ENCODE assay signal across 13 cellular contexts in the genomic region with DNA sequence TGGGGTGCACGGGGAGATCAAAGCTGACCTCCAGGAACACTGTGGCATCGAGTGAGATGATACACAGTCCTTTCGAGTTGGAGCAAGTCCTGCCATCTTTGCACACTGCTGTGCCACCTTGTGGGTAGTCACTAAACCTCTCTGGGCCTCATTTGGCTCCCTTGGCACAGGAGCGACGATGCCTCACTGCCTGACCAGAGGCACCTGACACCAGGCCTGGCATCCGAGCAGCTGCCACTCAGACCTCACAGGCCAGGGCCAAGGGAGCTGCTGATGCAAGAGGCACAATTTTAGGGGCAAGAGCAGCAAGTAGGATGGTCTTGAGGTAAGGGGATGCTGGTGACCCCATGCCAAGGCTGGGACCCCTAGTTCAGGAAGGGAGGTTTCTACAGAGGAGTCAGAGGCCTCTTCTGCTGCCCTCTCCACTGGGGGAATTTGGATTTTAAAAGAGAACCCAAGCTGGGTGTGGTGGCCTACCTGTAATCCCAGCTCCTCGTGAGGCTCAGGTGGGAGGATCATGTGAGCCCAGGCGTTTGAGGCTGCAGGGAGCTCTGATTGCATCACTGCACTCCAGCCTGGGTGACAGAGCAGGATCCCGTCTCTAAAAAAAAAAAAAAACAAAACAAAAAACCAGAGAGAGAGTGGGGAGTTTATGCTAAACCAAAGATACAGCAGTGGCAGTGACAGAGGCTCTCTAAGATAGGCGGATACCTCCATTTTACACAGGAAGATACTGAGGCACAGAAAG. TPM values are rescaled to one million over a fixed set of nuclear protein-coding genes. Genes with fewer than 3 reads are reported as not detected.
DNase-seq lines count a peak whose midpoint lies in the region; ATAC-seq, FAIRE-seq and TF ChIP-seq lines count a peak whose summit lies in the region.
"Had no signal": no experiment of that assay in that cellular context is flagged by ENCODE, and none has a peak within 500 bp of the region (broad histone marks: within the 10 kb centered on the region; RNA-seq: fewer than 3 reads in every experiment).

No MANE protein-coding gene starts in this region.

- no peaks in the 10 kb centered on the region for H3K27me3 Mint-ChIP-seq in activated naive CD4-positive, alpha-beta T cell treated with anti-CD3 and anti-CD28 coated beads for 36 hours (ENCODE audit: low read depth)
- peaks cover 7% of the 10 kb centered on the region for H3K27me3 Mint-ChIP-seq in progenitor cell of endocrine pancreas

- FAIRE-seq in bronchial epithelial cell (lab: Jason Lieb, UNC) = no peak
- FAIRE-seq: GM18507 had no signal

- no peak for DNase-seq in activated naive CD4-positive, alpha-beta T cell treated with anti-CD3 and anti-CD28 coated beads for 36 hours
- DNase-seq in activated naive CD4-positive, alpha-beta T cell treated with Interleukin-2 at 50 U/mL for 16 hours = no peak
- DNase-seq in bronchial epithelial cell (ENCODE audit: low read depth) = peak; percentile 76
- peak; percentile 68 for DNase-seq in upper lobe of right lung
- no peak for DNase-seq in NCI-H774 (lab: John Stamatoyannopoulos, UW)
- DNase-seq in progenitor cell of endocrine pancreas (ENCODE audit: low spot score, unreplicated experiment) = no peak
- DNase-seq: NCI-H345 had no signal

- H3K36me3 ChIP-seq in bronchial epithelial cell (ENCODE audit: control insufficient read depth, insufficient read depth, low read length) (peaks cover 10% of the 10 kb centered on the region), mucosa of stomach (ENCODE audit: control insufficient read depth, insufficient read depth, low read length) (no peaks in the 10 kb centered on the region), upper lobe of right lung (no peaks in the 10 kb centered on the region)
- H3K36me3 ChIP-seq: tibial artery had no signal

- ATAC-seq in upper lobe of right lung = no peak
- ATAC-seq in HG02852 (IDR thresholded peaks at IDR 0.05; ENCODE audit: unreplicated experiment) = no peak

- H3K4me1 Mint-ChIP-seq in activated naive CD4-positive, alpha-beta T cell treated with anti-CD3 and anti-CD28 coated beads for 36 hours (ENCODE audit: low read depth) = no peaks in the 10 kb centered on the region
- H3K4me1 Mint-ChIP-seq in progenitor cell of endocrine pancreas (ENCODE audit: low read depth) = peaks cover 17% of the 10 kb centered on the region

- TF ChIP-seq CTCF in bronchial epithelial cell (IDR thresholded peaks at IDR 0.05; ENCODE audit: insufficient read depth, low read length, severe bottlenecking) (no peak), upper lobe of right lung (IDR thresholded peaks at IDR 0.05) (no peak), progenitor cell of endocrine pancreas (IDR thresholded peaks at IDR 0.05; ENCODE audit: unreplicated experiment) (no peak)

- H3K36me3 Mint-ChIP-seq in activated naive CD4-positive, alpha-beta T cell treated with anti-CD3 and anti-CD28 coated beads for 36 hours (ENCODE audit: low read depth) = no peaks in the 10 kb centered on the region
- H3K36me3 Mint-ChIP-seq in progenitor cell of endocrine pancreas (ENCODE audit: insufficient read depth) = no peaks in the 10 kb centered on the region
- H3K36me3 Mint-ChIP-seq: memory B cell had no signal

- H3K27ac ChIP-seq in upper lobe of right lung = no peak overlapping the region
- H3K27ac ChIP-seq: tibial artery had no signal

- no peak overlapping the region for H3K4me3 Mint-ChIP-seq in activated naive CD4-positive, alpha-beta T cell treated with anti-CD3 and anti-CD28 coated beads for 36 hours
- no peak overlapping the region for H3K4me3 Mint-ChIP-seq in progenitor cell of endocrine pancreas (ENCODE audit: low read depth)
- H3K4me3 Mint-ChIP-seq: memory B cell had no signal

- H3K9me3 ChIP-seq in mucosa of stomach (ENCODE audit: control insufficient read depth, low read length) (no peaks in the 10 kb centered on the region), upper lobe of right lung (no peaks in the 10 kb centered on the region)
- H3K9me3 ChIP-seq: tibial artery had no signal

- peak overlapping the region; percentile 56 for H3K4me3 ChIP-seq in bronchial epithelial cell (ENCODE audit: low read depth, low read length)
- peak overlapping the region; percentile 44 for H3K4me3 ChIP-seq in mucosa of stomach (ENCODE audit: low read length)
- no peak overlapping the region for H3K4me3 ChIP-seq in upper lobe of right lung
- H3K4me3 ChIP-seq: tibial artery had no signal

- intact Hi-C loops in activated naive CD4-positive, alpha-beta T cell treated with anti-CD3 and anti-CD28 coated beads for 36 hours (cut with micrococcal nuclease) = no loop called here
- intact Hi-C loops in upper lobe of right lung (cut with DNase I) = no loop called here

- H3K4me1 ChIP-seq in mucosa of stomach (ENCODE audit: control insufficient read depth, insufficient read depth, low read length) (peaks cover 67% of the 10 kb centered on the region), upper lobe of right lung (peaks cover 10% of the 10 kb centered on the region)

- H3K27me3 ChIP-seq in bronchial epithelial cell (ENCODE audit: control insufficient read depth, insufficient read depth, low read length) (no peaks in the 10 kb centered on the region), mucosa of stomach (ENCODE audit: control insufficient read depth, insufficient read depth, low read length) (no peaks in the 10 kb centered on the region), upper lobe of right lung (no peaks in the 10 kb centered on the region)

- peak overlapping the region; percentile 84 for H3K9ac ChIP-seq in mucosa of stomach (ENCODE audit: low read length)

- CTCF ChIA-PET in activated naive CD4-positive, alpha-beta T cell treated with anti-CD3 and anti-CD28 coated beads for 36 hours (lab: Charles Lee) = interaction anchor here (0.6 to 2.7 kb wide), 3 partner anchors 13 to 28 kb away, joined by 3 to 8 read pairs (median 6); no protein-coding TSS in a partner anchor

- H3K9me3 Mint-ChIP-seq in activated naive CD4-positive, alpha-beta T cell treated with anti-CD3 and anti-CD28 coated beads for 36 hours = no peaks in the 10 kb centered on the region
- no peaks in the 10 kb centered on the region for H3K9me3 Mint-ChIP-seq in progenitor cell of endocrine pancreas (ENCODE audit: low read depth)
- H3K9me3 Mint-ChIP-seq: memory B cell had no signal

- H3K27ac Mint-ChIP-seq in activated naive CD4-positive, alpha-beta T cell treated with anti-CD3 and anti-CD28 coated beads for 36 hours = peak overlapping the region; percentile 39
- no peak overlapping the region for H3K27ac Mint-ChIP-seq in progenitor cell of endocrine pancreas
- H3K27ac Mint-ChIP-seq: memory B cell had no signal

RNA-seq across cellular contexts. Expression of a gene that starts 6.7 kb away (rescaled TPM):
- total RNA-seq in activated naive CD4-positive, alpha-beta T cell treated with anti-CD3 and anti-CD28 coated beads for 36 hours = 1 to 10 TPM in 1 of 2 experiments, under 1 TPM in 1; 0.93 to 1.0 TPM
- total RNA-seq in bronchial epithelial cell (21.1 and 45.3 TPM in 2 replicates), upper lobe of right lung (66.9 TPM), progenitor cell of endocrine pancreas (19.7 and 26.2 TPM in 2 replicates)

RNA-seq across cellular contexts. Expression of a gene that starts 46.4 kb away (rescaled TPM):
- total RNA-seq in activated naive CD4-positive, alpha-beta T cell treated with anti-CD3 and anti-CD28 coated beads for 36 hours = under 1 TPM in 1 of 2 experiments, not detected in 1; 0.14 TPM
- 0.13 TPM in 1 of 2 replicates, not detected in the other for total RNA-seq in bronchial epithelial cell
- total RNA-seq in upper lobe of right lung = 5.8 TPM
- not detected in 2 replicates for total RNA-seq in progenitor cell of endocrine pancreas
- total RNA-seq: RPMI7951 had no signal

Comparison
In these comparisons a context has a peak if more than half of its experiments do, and no peak if none do; other contexts are left out.
1. DNase-seq: peak in bronchial epithelial cell (single experiment) and upper lobe of right lung (single experiment); none in activated naive CD4-positive, alpha-beta T cell treated with anti-CD3 and anti-CD28 coated beads for 36 hours (single experiment), activated naive CD4-positive, alpha-beta T cell treated with Interleukin-2 at 50 U/mL for 16 hours (single experiment), NCI-H774 (single experiment) and progenitor cell of endocrine pancreas (single experiment).
2. RNA of a gene that starts 6.7 kb away (total RNA-seq): 66.9 TPM in upper lobe of right lung (single experiment), 21.1 to 45.3 TPM in bronchial epithelial cell and 19.7 to 26.2 TPM in progenitor cell of endocrine pancreas; 0.93 to 1.0 TPM in activated naive CD4-positive, alpha-beta T cell treated with anti-CD3 and anti-CD28 coated beads for 36 hours; every median in the first group is over 10 times any median in the second.